Comparison of ENCODE assay signal across 10 cellular contexts in genomic region chr4:101835121-101835904, GRCh38. TPM values are rescaled to one million over a fixed set of nuclear protein-coding genes. Genes with fewer than 3 reads are reported as not detected.
DNase-seq lines count a peak whose midpoint lies in the region; ATAC-seq and FAIRE-seq lines count a peak whose summit lies in the region.
"Had no signal": no experiment of that assay in that cellular context is flagged by ENCODE, and none has a peak within 500 bp of the region (broad histone marks: within the 10 kb centered on the region; RNA-seq: fewer than 3 reads in every experiment).

No MANE protein-coding gene starts in this region.

- peak; percentile 64 for ATAC-seq in esophagus mucosa
- ATAC-seq in HG02759 (IDR thresholded peaks at IDR 0.05; ENCODE audit: unreplicated experiment) = no peak

- H3K9me3 Mint-ChIP-seq in activated CD4-positive, alpha-beta T cell treated with anti-CD3 and anti-CD28 coated beads, Interleukin-2, amount 10 ng/mL, durations not matched to agents 24 days and 14 days = no peaks in the 10 kb centered on the region
- H3K9me3 Mint-ChIP-seq: brain had no signal

- no peaks in the 10 kb centered on the region for H3K4me1 ChIP-seq in small intestine (ENCODE audit: control insufficient read depth in 2 of 2, insufficient read depth in 1 of 2, low read depth in 1 of 2, low read length in 1 of 2)
- H3K4me1 ChIP-seq: uterus had no signal

- no peaks in the 10 kb centered on the region for H3K36me3 Mint-ChIP-seq in activated CD4-positive, alpha-beta T cell treated with anti-CD3 and anti-CD28 coated beads, Interleukin-2, amount 10 ng/mL, durations not matched to agents 24 days and 14 days (ENCODE audit: low read depth)
- H3K36me3 Mint-ChIP-seq: brain had no signal

- H3K4me3 Mint-ChIP-seq in activated CD4-positive, alpha-beta T cell treated with anti-CD3 and anti-CD28 coated beads, Interleukin-2, amount 10 ng/mL, durations not matched to agents 24 days and 14 days = no peak overlapping the region
- H3K4me3 Mint-ChIP-seq: brain had no signal

- peaks cover 6% of the 10 kb centered on the region for H3K27me3 Mint-ChIP-seq in activated CD4-positive, alpha-beta T cell treated with anti-CD3 and anti-CD28 coated beads, Interleukin-2, amount 10 ng/mL, durations not matched to agents 24 days and 14 days

- 16 to 31% (median 17%) methylated on average over 2 of the region's 2 CpGs for WGBS in small intestine, 3 donors

- no peak for FAIRE-seq in small intestine (lab: Jason Lieb, UNC)

- H3K27ac ChIP-seq in small intestine (ENCODE audit: low read depth in 1 of 2, low read length in 1 of 2) = no peak overlapping the region
- H3K27ac ChIP-seq: neutrophil, uterus had no signal

- no peak overlapping the region for H3K27ac Mint-ChIP-seq in activated CD4-positive, alpha-beta T cell treated with anti-CD3 and anti-CD28 coated beads, Interleukin-2, amount 10 ng/mL, durations not matched to agents 24 days and 14 days
- H3K27ac Mint-ChIP-seq: brain had no signal

- no peaks in the 10 kb centered on the region for H3K27me3 ChIP-seq in small intestine (ENCODE audit: control insufficient read depth in 2 of 2, insufficient read depth in 2 of 2, low read length in 2 of 2)
- H3K27me3 ChIP-seq: neutrophil, uterus had no signal

- intact Hi-C loops in activated CD4-positive, alpha-beta T cell treated with anti-CD3 and anti-CD28 coated beads, Interleukin-2, amount 10 ng/mL, durations not matched to agents 24 days and 14 days (cut with micrococcal nuclease) = no loop called here

- no peaks in the 10 kb centered on the region for H3K4me1 Mint-ChIP-seq in activated CD4-positive, alpha-beta T cell treated with anti-CD3 and anti-CD28 coated beads, Interleukin-2, amount 10 ng/mL, durations not matched to agents 24 days and 14 days

- no peak overlapping the region for H3K4me3 ChIP-seq in small intestine (ENCODE audit: low read depth in 1 of 2, low read length in 2 of 2)
- H3K4me3 ChIP-seq: uterus had no signal

- no peaks in the 10 kb centered on the region for H3K9me3 ChIP-seq in small intestine (ENCODE audit: control insufficient read depth, low read depth)
- H3K9me3 ChIP-seq: neutrophil, uterus had no signal

- DNase-seq in H4 (ENCODE audit: low spot score) = peak; percentile 51
- DNase-seq in NCI-H345 treated with DMSO at 0.1 percent for 48 hours (lab: John Stamatoyannopoulos, UW; ENCODE audit: unreplicated experiment) = peak; percentile 35
- DNase-seq in small intestine = peak; percentile 7
- no peak for DNase-seq in hepatic stellate cell (ENCODE audit: low spot score)
- DNase-seq in activated CD4-positive, alpha-beta T cell treated with anti-CD3 and anti-CD28 coated beads, Interleukin-2, amount 10 ng/mL, durations not matched to agents 24 days and 14 days = no peak
- DNase-seq: uterus had no signal

- H3K36me3 ChIP-seq in small intestine (ENCODE audit: control insufficient read depth in 2 of 2, insufficient read depth in 2 of 2, low read length in 2 of 2) = no peaks in the 10 kb centered on the region
- H3K36me3 ChIP-seq: neutrophil, uterus had no signal

RNA-seq across cellular contexts. Expression of gene BANK1, which starts 44.8 kb away (rescaled TPM):
- total RNA-seq in H4 (2014; rRNA removed; shearing (Covaris generic)) = 0.06 and 0.48 TPM in 2 replicates
- 1.3 TPM for total RNA-seq in esophagus mucosa
- polyA plus RNA-seq in small intestine = 1 to 10 TPM in 2 of 3 donors, under 1 TPM in 1; 0.89 to 3.0 (median 1.4) TPM
- not detected in 2 replicates for total RNA-seq in activated CD4-positive, alpha-beta T cell treated with anti-CD3 and anti-CD28 coated beads, Interleukin-2, amount 10 ng/mL, durations not matched to agents 24 days and 14 days

Comparison
In these comparisons a context has a peak if more than half of its experiments do, and no peak if none do; other contexts are left out.
1. DNase-seq: peak in H4 (single experiment), NCI-H345 treated with DMSO at 0.1 percent for 48 hours (single experiment) and small intestine (single experiment); none in hepatic stellate cell (single experiment) and activated CD4-positive, alpha-beta T cell treated with anti-CD3 and anti-CD28 coated beads, Interleukin-2, amount 10 ng/mL, durations not matched to agents 24 days and 14 days (single experiment).